8 cellular contexts compared by ENCODE assay signal in genomic region chr2:205448189-205448588, GRCh38.
"Had no signal": no experiment of that assay in that cellular context is flagged by ENCODE, and none has a peak within 500 bp of the region (broad histone marks: within the 10 kb centered on the region; RNA-seq: fewer than 3 reads in every experiment).

No MANE protein-coding gene starts in this region.

- DNase-seq: GDM1, GF-D8 had no signal

- H3K4me3 ChIP-seq: GM12878 had no signal

- FAIRE-seq: G401.6, GM12878, GM12891, GM12892, GM18507, GM19239 had no signal

- ATAC-seq: GM12878 had no signal
